Comparison of ENCODE assay signal across 2 cellular contexts in the genomic region with DNA sequence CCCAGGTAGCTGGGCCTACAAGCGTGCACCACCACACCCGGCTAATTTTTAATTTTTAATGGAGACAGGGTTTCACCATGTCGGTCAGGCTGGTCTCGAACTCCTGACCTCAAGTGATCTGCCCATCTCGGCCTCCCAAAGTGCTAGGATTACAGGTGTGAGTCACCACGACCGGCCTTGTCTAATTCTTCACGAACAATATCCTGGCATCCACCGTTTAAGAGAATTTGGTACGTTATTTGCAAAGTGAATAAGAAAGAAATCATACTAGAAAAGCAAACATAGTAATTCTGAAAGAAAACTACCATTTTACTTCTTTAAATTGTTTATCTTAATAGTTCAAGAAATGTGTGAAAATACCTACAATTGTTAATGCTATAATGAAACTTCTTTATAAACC.
TF ChIP-seq lines count a peak whose summit lies in the region.

No MANE protein-coding gene starts in this region.

TF ChIP-seq in A549, 52 proteins besides CTCF, POLR2A, EP300 and RAD21:
- TF ChIP-seq CEBPB (IDR thresholded peaks at IDR 0.05) (no peak), FOSL2 (IDR thresholded peaks at IDR 0.05) (no peak), FOSL2 (CRISPR knock-in tag; IDR thresholded peaks at IDR 0.05) (peak; percentile 23; the same call in 1 of the 2 replicates), EHF (CRISPR knock-in tag; IDR thresholded peaks at IDR 0.05) (no peak), ZNF302 (CRISPR knock-in tag; IDR thresholded peaks at IDR 0.05) (no peak), FOXS1 (CRISPR knock-in tag; IDR thresholded peaks at IDR 0.05) (no peak)

TF ChIP-seq in IMR-90, 13 proteins besides CTCF, POLR2A, EP300 and RAD21:
- no peak for TF ChIP-seq CEBPB (IDR thresholded peaks at IDR 0.05; ENCODE audit: low read depth, low read length)
- no peak for TF ChIP-seq MAZ (IDR thresholded peaks at IDR 0.05; ENCODE audit: borderline replicate concordance, low read depth, low read length)
- TF ChIP-seq, protein P1, sequence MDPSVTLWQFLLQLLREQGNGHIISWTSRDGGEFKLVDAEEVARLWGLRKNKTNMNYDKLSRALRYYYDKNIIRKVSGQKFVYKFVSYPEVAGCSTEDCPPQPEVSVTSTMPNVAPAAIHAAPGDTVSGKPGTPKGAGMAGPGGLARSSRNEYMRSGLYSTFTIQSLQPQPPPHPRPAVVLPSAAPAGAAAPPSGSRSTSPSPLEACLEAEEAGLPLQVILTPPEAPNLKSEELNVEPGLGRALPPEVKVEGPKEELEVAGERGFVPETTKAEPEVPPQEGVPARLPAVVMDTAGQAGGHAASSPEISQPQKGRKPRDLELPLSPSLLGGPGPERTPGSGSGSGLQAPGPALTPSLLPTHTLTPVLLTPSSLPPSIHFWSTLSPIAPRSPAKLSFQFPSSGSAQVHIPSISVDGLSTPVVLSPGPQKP (IDR thresholded peaks at IDR 0.05; ENCODE audit: borderline replicate concordance, low read depth, low read length) = no peak
- no peak for TF ChIP-seq SMC3 (IDR thresholded peaks at IDR 0.05; ENCODE audit: low read depth, low read length)
- no peak for TF ChIP-seq BHLHE40 (IDR thresholded peaks at IDR 0.05; ENCODE audit: low read depth, low read length)
- TF ChIP-seq CHD1 (IDR thresholded peaks at IDR 0.05; ENCODE audit: low read depth, low read length) = no peak
- no peak for TF ChIP-seq MXI1 (IDR thresholded peaks at IDR 0.05; ENCODE audit: borderline replicate concordance, low read depth, low read length)
- no peak for TF ChIP-seq RFX5 (IDR thresholded peaks at IDR 0.05; ENCODE audit: low read depth, low read length)
- no peak for TF ChIP-seq NFE2L2 (IDR thresholded peaks at IDR 0.05; ENCODE audit: low read depth, low read length)
- TF ChIP-seq MAFK (IDR thresholded peaks at IDR 0.05; ENCODE audit: low read depth, low read length) = no peak
- no peak for TF ChIP-seq RCOR1 (IDR thresholded peaks at IDR 0.05; ENCODE audit: insufficient replicate concordance, low read length)
- no peak for TF ChIP-seq FOS (IDR thresholded peaks at IDR 0.05; ENCODE audit: low read depth, low read length)
- TF ChIP-seq, protein P2, sequence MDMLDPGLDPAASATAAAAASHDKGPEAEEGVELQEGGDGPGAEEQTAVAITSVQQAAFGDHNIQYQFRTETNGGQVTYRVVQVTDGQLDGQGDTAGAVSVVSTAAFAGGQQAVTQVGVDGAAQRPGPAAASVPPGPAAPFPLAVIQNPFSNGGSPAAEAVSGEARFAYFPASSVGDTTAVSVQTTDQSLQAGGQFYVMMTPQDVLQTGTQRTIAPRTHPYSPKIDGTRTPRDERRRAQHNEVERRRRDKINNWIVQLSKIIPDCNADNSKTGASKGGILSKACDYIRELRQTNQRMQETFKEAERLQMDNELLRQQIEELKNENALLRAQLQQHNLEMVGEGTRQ (IDR thresholded peaks at IDR 0.05; ENCODE audit: low read depth, low read length) = no peak
